ENCODE assay signal across 20 cellular contexts in genomic region chr10:114661212-114661611, GRCh38. TPM values are rescaled to one million over a fixed set of nuclear protein-coding genes. Genes with fewer than 3 reads are reported as not detected.
A peak's percentile ranks its signal among the peaks of the same experiment; 100 is the strongest.
DNase-seq lines count a peak whose midpoint lies in the region; ATAC-seq and TF ChIP-seq lines count a peak whose summit lies in the region.
"Had no signal": no experiment of that assay in that cellular context is flagged by ENCODE, and none has a peak within 500 bp of the region (broad histone marks: within the 10 kb centered on the region; RNA-seq: fewer than 3 reads in every experiment).

No MANE protein-coding gene starts in this region.

- intact Hi-C loops in Right ventricle myocardium inferior (cut with DNase I): no loop called here
- intact Hi-C loops in left cardiac atrium (cut with DNase I): no loop called here
- intact Hi-C loops in heart left ventricle (cut with DNase I): no loop called here
- intact Hi-C loops in right cardiac atrium (cut with DNase I): no loop called here
- intact Hi-C loops in Panc1 (cut with micrococcal nuclease; ENCODE audit: unreplicated experiment): no loop called here
- intact Hi-C loops in left ventricle myocardium superior (cut with micrococcal nuclease): no loop called here

- H3K36me3 ChIP-seq in heart left ventricle (no peaks in the 10 kb centered on the region), Panc1 (ENCODE audit: control insufficient read depth, insufficient read depth, low read length) (no peaks in the 10 kb centered on the region)
- H3K36me3 ChIP-seq: BLaER1 treated with 17β-estradiol and CSF1 and Interleukin-3, amounts not matched to agents 10 nM and 100 nM had no signal

- BruUV-seq in Panc1 (replicated peaks; lab: Mats Ljungman, UMichigan): no TSS peak

- H3K36me3 Mint-ChIP-seq in chondrocyte (ENCODE audit: low read depth): no peaks in the 10 kb centered on the region
- H3K36me3 Mint-ChIP-seq: CD8-positive, alpha-beta T cell had no signal

- peak; percentile 56 for ATAC-seq in Right ventricle myocardium inferior
- ATAC-seq in left cardiac atrium: no peak
- peak in 3 of 4 donors; percentile 17 to 51 (median 45) for ATAC-seq in heart left ventricle
- ATAC-seq in right cardiac atrium: no peak
- no peak for ATAC-seq in Panc1
- peak; percentile 59 for ATAC-seq in left ventricle myocardium superior
- ATAC-seq in HG03460 (IDR thresholded peaks at IDR 0.05; ENCODE audit: unreplicated experiment): no peak
- ATAC-seq: A549; CD8-positive, alpha-beta T cell had no signal

- POLR2A ChIA-PET in Panc1 (lab: Charles Lee): interaction anchor here (0.6 kb wide), 1 partner anchor 29 kb away, joined by 5 read pairs; no protein-coding TSS in a partner anchor

- DNase-seq in Right ventricle myocardium inferior (ENCODE audit: missing footprints): no peak
- DNase-seq in left cardiac atrium: no peak
- DNase-seq in heart left ventricle: no peak
- DNase-seq in right cardiac atrium: no peak
- DNase-seq in Panc1 (ENCODE audit: low read depth, low spot score): no peak
- DNase-seq in left ventricle myocardium superior: no peak
- DNase-seq in chondrocyte (ENCODE audit: low spot score): no peak
- DNase-seq: AML-193; Caco-2; Calu3; CD4-positive, alpha-beta T cell; CD8-positive, alpha-beta T cell; DMS79 treated with DMSO at 0.1 percent for 48 hours; GF-D8 had no signal

- TF ChIP-seq POLR2A in heart left ventricle (IDR thresholded peaks at IDR 0.05): no peak

- H3K4me3 ChIP-seq in heart left ventricle (no peak overlapping the region), right cardiac atrium (ENCODE audit: low read length) (no peak overlapping the region), Panc1 (ENCODE audit: low read depth in 2 of 2, low read length in 2 of 2) (no peak overlapping the region)
- H3K4me3 ChIP-seq: A549; BLaER1 treated with 17β-estradiol and CSF1 and Interleukin-3, amounts not matched to agents 10 nM and 100 nM had no signal

- no peak overlapping the region for H3K27ac Mint-ChIP-seq in chondrocyte (ENCODE audit: unreplicated experiment)
- H3K27ac Mint-ChIP-seq: B cell; CD4-positive, alpha-beta T cell; CD8-positive, alpha-beta T cell had no signal

- TF ChIP-seq CTCF in heart left ventricle (IDR thresholded peaks at IDR 0.05) (no peak), Panc1 (IDR thresholded peaks at IDR 0.05) (no peak), chondrocyte (IDR thresholded peaks at IDR 0.05) (no peak)

- H3K4me3 Mint-ChIP-seq in chondrocyte (ENCODE audit: unreplicated experiment): no peak overlapping the region
- H3K4me3 Mint-ChIP-seq: B cell; CD4-positive, alpha-beta T cell; CD8-positive, alpha-beta T cell had no signal

- H3K9me3 ChIP-seq in heart left ventricle (peaks cover 0 to 6% (median 0%) of the 10 kb centered on the region in 12 donors), right cardiac atrium (ENCODE audit: control insufficient read depth, low read length) (no peaks in the 10 kb centered on the region), Panc1 (ENCODE audit: control insufficient read depth, insufficient read depth, low read depth, low read length) (no peaks in the 10 kb centered on the region)
- H3K9me3 ChIP-seq: A549; BLaER1 treated with 17β-estradiol and CSF1 and Interleukin-3, amounts not matched to agents 10 nM and 100 nM; Caco-2 had no signal

- H3K27ac ChIP-seq in heart left ventricle (peak overlapping the region in 9 of 12 donors; percentile 2 to 80 (median 40)), right cardiac atrium (ENCODE audit: low read length) (no peak overlapping the region), Panc1 (ENCODE audit: low read length) (peak overlapping the region; percentile 79)
- H3K27ac ChIP-seq: 22Rv1; A549; BLaER1 treated with 17β-estradiol and CSF1 and Interleukin-3, amounts not matched to agents 10 nM and 100 nM; C4-2B had no signal

- H3K4me1 Mint-ChIP-seq in chondrocyte (ENCODE audit: low read depth): peaks cover 11% of the 10 kb centered on the region
- H3K4me1 Mint-ChIP-seq: B cell had no signal

- H3K4me1 ChIP-seq in heart left ventricle (peaks cover 9 to 99% (median 62%) of the 10 kb centered on the region in 12 donors), right cardiac atrium (ENCODE audit: control insufficient read depth, insufficient read depth, low read length) (peaks cover 10% of the 10 kb centered on the region), Panc1 (ENCODE audit: control insufficient read depth, insufficient read depth, low read length) (peaks cover 75% of the 10 kb centered on the region)
- H3K4me1 ChIP-seq: BLaER1 treated with 17β-estradiol and CSF1 and Interleukin-3, amounts not matched to agents 10 nM and 100 nM had no signal

- H3K27me3 Mint-ChIP-seq in chondrocyte (ENCODE audit: low read depth): no peaks in the 10 kb centered on the region
- H3K27me3 Mint-ChIP-seq: CD4-positive, alpha-beta T cell had no signal

- CTCF ChIA-PET in Panc1 (lab: Charles Lee): no interaction called here

- WGBS in heart left ventricle, 4 donors: 68 to 79% (median 73%) methylated on average over 2 of the region's 2 CpGs
- 92% methylated on average over 2 of the region's 2 CpGs for WGBS in right cardiac atrium

- H3K27me3 ChIP-seq in heart left ventricle: no peaks in the 10 kb centered on the region
- H3K27me3 ChIP-seq in right cardiac atrium (ENCODE audit: control insufficient read depth, insufficient read depth): no peaks in the 10 kb centered on the region
- H3K27me3 ChIP-seq in Panc1 (ENCODE audit: control insufficient read depth, insufficient read depth, low read length): no peaks in the 10 kb centered on the region
- H3K27me3 ChIP-seq: BLaER1 treated with 17β-estradiol and CSF1 and Interleukin-3, amounts not matched to agents 10 nM and 100 nM had no signal

- peaks cover 3% of the 10 kb centered on the region for H3K9me3 Mint-ChIP-seq in chondrocyte (ENCODE audit: low read depth)
- H3K9me3 Mint-ChIP-seq: CD4-positive, alpha-beta T cell; CD8-positive, alpha-beta T cell had no signal

- in situ Hi-C loops in Panc1 (cut with HindIII; ENCODE audit: low pct_unique_long_range_greater_than_20kb, low sequenced_read_pairs): no loop called here

RNA-seq across cellular contexts. Expression of gene ABLIM1, which starts 3.1 kb away (rescaled TPM):
- total RNA-seq in Right ventricle myocardium inferior: 730 TPM
- 100 to 1,000 TPM; 292 to 305 TPM for total RNA-seq in left cardiac atrium
- 100 to 1,000 TPM; 491 to 713 (median 575) TPM for total RNA-seq in heart left ventricle
- 100 to 1,000 TPM; 242 to 276 TPM for polyA plus RNA-seq in heart left ventricle
- total RNA-seq in right cardiac atrium: 100 to 1,000 TPM; 385 to 462 (median 426) TPM
- 149 TPM for polyA plus RNA-seq in right cardiac atrium
- total RNA-seq in Panc1 (2021; ENCODE audit: unreplicated experiment): 274 TPM
- polyA plus RNA-seq in Panc1 (2012; ENCODE audit: insufficient read length): 97.4 TPM
- 808 TPM for total RNA-seq in left ventricle myocardium superior
- 13.5 to 41.9 TPM (median 15.7 TPM) in 3 replicates for total RNA-seq in chondrocyte

Comparison
In these comparisons a context has a peak if more than half of its experiments do, and no peak if none do; other contexts are left out.
1. ATAC-seq: peak in Right ventricle myocardium inferior (single experiment), heart left ventricle (3 of 4) and left ventricle myocardium superior (single experiment); none in left cardiac atrium (0 of 2), right cardiac atrium (0 of 2), Panc1 (single experiment) and HG03460 (single experiment).